In genomic region chr14:55807059-55807499, GRCh38 we compare ENCODE assay signal across 8 cellular contexts.
DNase-seq lines count a peak whose midpoint lies in the region; ATAC-seq and TF ChIP-seq lines count a peak whose summit lies in the region.

No MANE protein-coding gene starts in this region.

- H3K27ac ChIP-seq in Panc1 (ENCODE audit: low read length) = no peak overlapping the region

- no peaks in the 10 kb centered on the region for H3K27me3 ChIP-seq in Panc1 (ENCODE audit: control insufficient read depth, insufficient read depth, low read length)

- in situ Hi-C loops in Caki2 (cut with HindIII; ENCODE audit: low pct_unique_long_range_greater_than_20kb, low sequenced_read_pairs) (no loop called here), Panc1 (cut with HindIII; ENCODE audit: low pct_unique_long_range_greater_than_20kb, low sequenced_read_pairs) (no loop called here), GM13976 (cut with MboI; ENCODE audit: low sequenced_read_pairs, unreplicated experiment) (no loop called here)

- POLR2A ChIA-PET in Panc1 (lab: Charles Lee) = interaction anchor here (0.6 to 0.7 kb wide), 2 partner anchors 266 to 416 kb away, joined by 3 read pairs; no protein-coding TSS in a partner anchor

- peak; percentile 75 for DNase-seq in Caki2 (ENCODE audit: low read depth)
- no peak for DNase-seq in Panc1 (ENCODE audit: low read depth, low spot score)
- peak; percentile 84 for DNase-seq in activated effector memory CD4-positive, alpha-beta T cell treated with anti-CD3 and anti-CD28 coated beads, Interleukin-2, amount 50 U/mL, for 16 hours
- peak; percentile 29 for DNase-seq in glomerular visceral epithelial cell (ENCODE audit: extremely low spot score)
- peak; percentile 26 to 48 for DNase-seq in stimulated activated CD4-positive, alpha-beta T cell treated with anti-CD3 and anti-CD28 coated beads, Interleukin-12 subunit alpha, Interleukin-12 subunit beta, amount 100 ng/mL, for 24 hours (ENCODE audit: low read depth in 2 of 2)
- no peak for DNase-seq in GM13976 (ENCODE audit: low spot score)

- H3K4me3 ChIP-seq in Panc1 (ENCODE audit: low read depth in 2 of 2, low read length in 2 of 2) = no peak overlapping the region

- CTCF ChIA-PET in Panc1 (lab: Charles Lee) = no interaction called here

- no TSS peak for BruUV-seq in Panc1 (replicated peaks; lab: Mats Ljungman, UMichigan)

- TF ChIP-seq CTCF in Panc1 (IDR thresholded peaks at IDR 0.05) (no peak), GM13976 (IDR thresholded peaks at IDR 0.05; ENCODE audit: borderline replicate concordance, control extremely low read depth, extremely low read depth, insufficient read depth, missing control alignments) (no peak)

- 0 out of 2 replicates have a peak, but pooled peaks cover 2% of the 10 kb centered on the region for H3K4me1 ChIP-seq in Panc1 (ENCODE audit: control insufficient read depth, insufficient read depth, low read length)

- no peaks in the 10 kb centered on the region for H3K9me3 ChIP-seq in Panc1 (ENCODE audit: control insufficient read depth, insufficient read depth, low read depth, low read length)

- H3K36me3 ChIP-seq in Panc1 (ENCODE audit: control insufficient read depth, insufficient read depth, low read length) = no peaks in the 10 kb centered on the region

- intact Hi-C loops in Panc1 (cut with micrococcal nuclease; ENCODE audit: unreplicated experiment) = no loop called here

- peak; percentile 67 for ATAC-seq in HG03039 (IDR thresholded peaks at IDR 0.05; ENCODE audit: unreplicated experiment)
- ATAC-seq in Panc1 = peak; percentile 51
- no peak for ATAC-seq in GM19463 (IDR thresholded peaks at IDR 0.05; ENCODE audit: unreplicated experiment)

Comparison
In these comparisons a context has a peak if more than half of its experiments do, and no peak if none do; other contexts are left out.
1. DNase-seq: peak in Caki2 (single experiment), activated effector memory CD4-positive, alpha-beta T cell treated with anti-CD3 and anti-CD28 coated beads, Interleukin-2, amount 50 U/mL, for 16 hours (single experiment), glomerular visceral epithelial cell (single experiment) and stimulated activated CD4-positive, alpha-beta T cell treated with anti-CD3 and anti-CD28 coated beads, Interleukin-12 subunit alpha, Interleukin-12 subunit beta, amount 100 ng/mL, for 24 hours (2 of 2); none in Panc1 (single experiment) and GM13976 (single experiment).